ENCODE assay signal across 1 cellular context in genomic region chr3:26202169-26202568, GRCh38.
TF ChIP-seq lines count a peak whose summit lies in the region.

No MANE protein-coding gene starts in this region.

TF ChIP-seq in GM23338, 12 proteins besides CTCF, POLR2A, EP300 and RAD21 (continued from another document):
- TF ChIP-seq ZNF462 (CRISPR knock-in tag; IDR thresholded peaks at IDR 0.05): peak; percentile 26; the same call in 1 of the 2 replicates
